In the genomic region with DNA sequence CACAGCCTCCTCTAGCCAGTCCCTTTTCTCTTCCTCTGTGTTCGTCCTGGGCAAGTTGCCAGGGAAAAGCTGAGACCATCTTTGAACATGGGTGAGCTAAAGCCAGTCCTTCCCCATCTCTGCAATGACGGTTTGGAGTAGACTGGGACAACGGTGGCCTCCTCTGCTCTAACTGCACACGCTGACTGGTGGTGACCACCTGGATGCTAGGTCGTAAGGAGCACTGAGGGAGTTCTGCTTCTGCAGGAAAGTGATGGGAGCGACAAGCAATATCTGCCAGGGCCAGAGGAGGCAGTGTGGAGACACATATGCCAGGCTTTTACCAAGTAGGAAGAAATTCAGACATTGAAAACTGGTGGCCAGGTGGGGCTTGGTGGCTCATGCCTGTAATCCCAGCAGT, we compare ENCODE assay signal across 8 cellular contexts.
A peak's percentile ranks its signal among the peaks of the same experiment; 100 is the strongest.
DNase-seq lines count a peak whose midpoint lies in the region; ATAC-seq and TF ChIP-seq lines count a peak whose summit lies in the region.

No MANE protein-coding gene starts in this region.

- peak; percentile 40 for DNase-seq in NCI-H526 treated with DMSO at 0.1 percent for 48 hours (lab: John Stamatoyannopoulos, UW)
- no peak for DNase-seq in astrocyte of the cerebellum (ENCODE audit: low read depth)
- peak; percentile 61 for DNase-seq in kidney tubule cell (ENCODE audit: low spot score)
- peak; percentile 21 to 24 for DNase-seq in thyroid gland

- peak; percentile 68; the same call in 1 of the 2 replicates for TF ChIP-seq CTCF in C4-2B (conservative IDR thresholded peaks at IDR 0.05)
- peak; percentile 45 for TF ChIP-seq CTCF in astrocyte of the cerebellum (IDR thresholded peaks at IDR 0.05; ENCODE audit: low read depth, low read length, missing control alignments)
- peak in 2 of 6 experiments; percentile 26 to 43 for TF ChIP-seq CTCF in thyroid gland (IDR thresholded peaks at IDR 0.05)

- no peak for TF ChIP-seq POLR2A in thyroid gland (IDR thresholded peaks at IDR 0.05)

- no peaks in the 10 kb centered on the region for H3K9me3 ChIP-seq in thyroid gland

- no peaks in the 10 kb centered on the region for H3K27me3 ChIP-seq in thyroid gland

- in situ Hi-C loops in astrocyte of the cerebellum (cut with HindIII; ENCODE audit: low sequenced_read_pairs) = no loop called here

- 22 to 44% methylated on average over 5 to 6 of the region's 6 CpGs for WGBS in thyroid gland, 2 donors

- ATAC-seq in GM18909 (IDR thresholded peaks at IDR 0.05; ENCODE audit: poor library complexity, unreplicated experiment) = peak; percentile 55
- ATAC-seq in HG03378 (IDR thresholded peaks at IDR 0.05; ENCODE audit: unreplicated experiment) = no peak
- no peak for ATAC-seq in HG02852 (IDR thresholded peaks at IDR 0.05; ENCODE audit: unreplicated experiment)

- no peak overlapping the region for H3K4me3 ChIP-seq in astrocyte of the cerebellum (ENCODE audit: low read depth, low read length)
- H3K4me3 ChIP-seq in thyroid gland (replicated peaks in 1 of 3) = no peak overlapping the region

- H3K4me1 ChIP-seq in thyroid gland = no peaks in the 10 kb centered on the region

- intact Hi-C loops in thyroid gland (cut with DNase I) = no loop called here

- no peaks in the 10 kb centered on the region for H3K36me3 ChIP-seq in thyroid gland

- H3K27ac ChIP-seq in C4-2B (no peak overlapping the region), thyroid gland (no peak overlapping the region)
